Comparison of ENCODE assay signal across 32 cellular contexts in genomic region chr2:84797271-84797670, GRCh38.
"Had no signal": no experiment of that assay in that cellular context is flagged by ENCODE, and none has a peak within 500 bp of the region (broad histone marks: within the 10 kb centered on the region; RNA-seq: fewer than 3 reads in every experiment).

No MANE protein-coding gene starts in this region.

- H3K4me2 ChIP-seq: smooth muscle cell had no signal

- H3K9me3 ChIP-seq: colonic mucosa, lower lobe of right lung, prostate gland, thoracic aorta, uterus had no signal

- H3K27ac Mint-ChIP-seq: activated naive CD4-positive, alpha-beta T cell treated with anti-CD3 and anti-CD28 coated beads for 36 hours; activated naive CD8-positive, alpha-beta T cell treated with anti-CD3 and anti-CD28 coated beads for 36 hours; activated T-helper 1 cell treated with anti-CD3 and anti-CD28 coated beads, Interleukin-12 subunit alpha, Interleukin-12 subunit beta, Interleukin-2, Interleukin-4 antibody, amounts not matched to agents 30 ng/mL and 10 ng/mL and 1 ng/mL, durations not matched to agents 14 hours and 24 hours and 36 hours; natural killer cell treated with Interleukin-12 subunit alpha and Interleukin-12 subunit beta and Interleukin-15 and Interleukin-18, amount 100 ng/mL, for 72 hours; stimulated activated naive B cell treated with anti-CD40 and anti-IgM and Interleukin-4, amounts not matched to agents 10 μg/mL and 1 μg/mL and 100 μg/mL, for 72 hours; T-helper 1 cell treated with Interleukin-12 subunit alpha and Interleukin-12 subunit beta and Interleukin-4 antibody, amounts not matched to agents 30 μg/mL and 1 μg/mL, for 36 hours; type B pancreatic cell had no signal

- H3K27me3 Mint-ChIP-seq: activated naive CD8-positive, alpha-beta T cell treated with anti-CD3 and anti-CD28 coated beads for 36 hours; natural killer cell treated with Interleukin-12 subunit alpha and Interleukin-12 subunit beta and Interleukin-15 and Interleukin-18, amount 100 ng/mL, for 72 hours; stimulated activated naive B cell treated with anti-CD40 and anti-IgM and Interleukin-4, amounts not matched to agents 10 μg/mL and 1 μg/mL and 100 μg/mL, for 72 hours; type B pancreatic cell had no signal

- H3K4me1 Mint-ChIP-seq: stimulated activated naive B cell treated with anti-CD40 and anti-IgM and Interleukin-4, amounts not matched to agents 10 μg/mL and 1 μg/mL and 100 μg/mL, for 72 hours had no signal

- H3K4me3 ChIP-seq: breast epithelium, colonic mucosa, gastroesophageal sphincter, left lung, lower lobe of right lung, prostate gland, smooth muscle cell, stomach, thoracic aorta, uterus had no signal

- DNase-seq: activated CD4-positive, alpha-beta T cell treated with anti-CD3 and anti-CD28 coated beads for 48 hours; activated CD4-positive, alpha-beta T cell treated with anti-CD3 and anti-CD28 coated beads, Interleukin-2, amount 50 U/mL, for 48 hours; activated CD8-positive, alpha-beta memory T cell treated with anti-CD3 and anti-CD28 coated beads for 24 hours; activated effector memory CD4-positive, alpha-beta T cell treated with anti-CD3 and anti-CD28 coated beads, Interleukin-2, amount 50 U/mL, for 16 hours; activated naive CD4-positive, alpha-beta T cell treated with anti-CD3 and anti-CD28 coated beads for 36 hours; activated naive CD8-positive, alpha-beta T cell treated with anti-CD3 and anti-CD28 coated beads for 36 hours; colonic mucosa; effector memory CD4-positive, alpha-beta T cell; erythroblast; hippocampal formation; immature natural killer cell; left lung; lower lobe of right lung; mesendoderm; stimulated activated CD4-positive, alpha-beta T cell treated with anti-CD3 and anti-CD28 coated beads, Interleukin-1b, Interleukin-23, amount 100 ng/mL, for 48 hours; stimulated activated CD4-positive, alpha-beta T cell treated with anti-CD3 and anti-CD28 coated beads, Interleukin-4, amount 100 ng/mL, for 4 hours; stimulated activated CD8-positive, alpha-beta memory T cell treated with anti-CD3 and anti-CD28 coated beads, Interleukin-4, amount 100 ng/mL, for 48 hours; stimulated activated naive B cell treated with anti-CD40 and anti-IgM and Interleukin-4, amounts not matched to agents 10 μg/mL and 1 μg/mL and 100 μg/mL, for 72 hours; stomach; SW 1271; T-helper 9 cell; uterus had no signal

- H3K36me3 ChIP-seq: breast epithelium, colonic mucosa, gastroesophageal sphincter, left lung, lower lobe of right lung, prostate gland, stomach, thoracic aorta, uterus had no signal

- H3K36me3 Mint-ChIP-seq: natural killer cell treated with Interleukin-12 subunit alpha and Interleukin-12 subunit beta and Interleukin-15 and Interleukin-18, amount 100 ng/mL, for 72 hours; type B pancreatic cell had no signal

- H3K27ac ChIP-seq: breast epithelium, colonic mucosa, gastroesophageal sphincter, left lung, lower lobe of right lung, prostate gland, stomach, thoracic aorta, uterus, VCaP had no signal

- H3K9me3 Mint-ChIP-seq: type B pancreatic cell had no signal

- H3K4me1 ChIP-seq: breast epithelium, colonic mucosa, gastroesophageal sphincter, left lung, lower lobe of right lung, prostate gland, stomach, uterus had no signal

- H3K4me3 Mint-ChIP-seq: activated naive CD4-positive, alpha-beta T cell treated with anti-CD3 and anti-CD28 coated beads for 36 hours; activated naive CD8-positive, alpha-beta T cell treated with anti-CD3 and anti-CD28 coated beads for 36 hours; activated T-helper 1 cell treated with anti-CD3 and anti-CD28 coated beads, Interleukin-12 subunit alpha, Interleukin-12 subunit beta, Interleukin-2, Interleukin-4 antibody, amounts not matched to agents 30 ng/mL and 10 ng/mL and 1 ng/mL, durations not matched to agents 14 hours and 24 hours and 36 hours; immature natural killer cell; natural killer cell treated with Interleukin-12 subunit alpha and Interleukin-12 subunit beta and Interleukin-15 and Interleukin-18, amount 100 ng/mL, for 72 hours; stimulated activated naive B cell treated with anti-CD40 and anti-IgM and Interleukin-4, amounts not matched to agents 10 μg/mL and 1 μg/mL and 100 μg/mL, for 72 hours; T-helper 1 cell treated with Interleukin-12 subunit alpha and Interleukin-12 subunit beta and Interleukin-4 antibody, amounts not matched to agents 30 μg/mL and 1 μg/mL, for 36 hours; type B pancreatic cell had no signal

- H3K27me3 ChIP-seq: breast epithelium, colonic mucosa, gastroesophageal sphincter, left lung, stomach, uterus had no signal

- ATAC-seq: gastroesophageal sphincter; left lung; lower lobe of right lung; natural killer cell treated with Interleukin-12 subunit alpha and Interleukin-12 subunit beta and Interleukin-15 and Interleukin-18, amount 100 ng/mL, for 72 hours; stimulated activated naive B cell treated with anti-CD40 and anti-IgM and Interleukin-4, amounts not matched to agents 10 μg/mL and 1 μg/mL and 100 μg/mL, for 72 hours had no signal
